In genomic region chr11:88357323-88358039, GRCh38 we compare ENCODE assay signal across 8 cellular contexts. TPM values are rescaled to one million over a fixed set of nuclear protein-coding genes. Genes with fewer than 3 reads are reported as not detected.
DNase-seq lines count a peak whose midpoint lies in the region; ATAC-seq, FAIRE-seq and TF ChIP-seq lines count a peak whose summit lies in the region.

No MANE protein-coding gene starts in this region.

- H3K9me3 ChIP-seq in K562 (replicated peaks; ENCODE audit: control insufficient read depth, insufficient read depth, low read depth, low read length): no peaks in the 10 kb centered on the region

- peaks cover 0 to 16% of the 10 kb centered on the region in 2 experiments; a peak in 3 of 5 replicates for H3K4me1 ChIP-seq in K562 (replicated peaks in 1 of 2; ENCODE audit: control insufficient read depth in 2 of 2, insufficient read depth in 2 of 2, low read length in 2 of 2)

- H3K9ac ChIP-seq in K562 (ENCODE audit: insufficient read depth in 1 of 2, low read depth in 2 of 2, low read length in 2 of 2): peak overlapping the region in 1 of 2 experiments; percentile 52; a peak in 2 of 4 replicates

- H3K79me2 ChIP-seq in K562 (ENCODE audit: control insufficient read depth, insufficient read depth, low read length): no peaks in the 10 kb centered on the region

- ATAC-seq in GM21381 (IDR thresholded peaks at IDR 0.05; ENCODE audit: unreplicated experiment) (peak; percentile 51), HG03469 (IDR thresholded peaks at IDR 0.05; ENCODE audit: unreplicated experiment) (peak; percentile 39), K562 (peak; percentile 85)

- FAIRE-seq in K562 (lab: Jason Lieb, UNC): peak; percentile 61

- H3K9me1 ChIP-seq in K562 (ENCODE audit: control insufficient read depth, insufficient read depth, low read length): no peaks in the 10 kb centered on the region

- peak overlapping the region; percentile 83 for H3K27ac ChIP-seq in K562 (ENCODE audit: extremely low read depth, low read depth, low read length)

- DNase-seq in GM13976 (ENCODE audit: low spot score): peak; percentile 32
- peak; percentile 29 to 60 (median 47) for DNase-seq in K562 (ENCODE audit: extremely low read depth in 1 of 4, low spot score in 3 of 4)
- DNase-seq in DMS114 treated with DMSO at 0.1 percent for 48 hours (lab: John Stamatoyannopoulos, UW; ENCODE audit: unreplicated experiment): no peak
- no peak for DNase-seq in posterior cingulate gyrus
- no peak for DNase-seq in C1 segment of cervical spinal cord (lab: John Stamatoyannopoulos, UW)
- DNase-seq in AG08395 (ENCODE audit: low spot score): no peak

- intact Hi-C loops in K562 (cut with micrococcal nuclease): loop anchor here (2.0 to 5.0 kb wide), 2 partner anchors 21 to 65 kb away; partner anchors contain the start of gene CTSC
- intact Hi-C loops in posterior cingulate gyrus (cut with DNase I): no loop called here

- TF ChIP-seq CTCF in GM13976 (IDR thresholded peaks at IDR 0.05; ENCODE audit: borderline replicate concordance, control extremely low read depth, extremely low read depth, insufficient read depth, missing control alignments) (no peak), K562 (IDR thresholded peaks at IDR 0.05 in 2 of 3, conservative IDR thresholded peaks at IDR 0.05 in 1 of 3; ENCODE audit: insufficient read depth in 2 of 3, low read depth in 1 of 3, low read length in 3 of 3) (no peak)

- H3K4me3 ChIP-seq in K562: no peak overlapping the region

- WGBS in K562 (ENCODE audit: insufficient coverage, low coverage, missing lambda C conversion rate): 18% methylated on average over 3 of the region's 3 CpGs

- H4K20me1 ChIP-seq in K562 (replicated peaks; ENCODE audit: control insufficient read depth, insufficient read depth, low read length): no peaks in the 10 kb centered on the region

- TF ChIP-seq POLR2A in K562 (conservative IDR thresholded peaks at IDR 0.05): no peak

- TF ChIP-seq EP300 in K562 (IDR thresholded peaks at IDR 0.05; ENCODE audit: low read length): no peak

- H2AFZ ChIP-seq in K562 (ENCODE audit: low read depth, low read length): peak overlapping the region; percentile 88

- POLR2A ChIA-PET in K562 (lab: Yijun Ruan, JAX): interaction anchor here (1.2 to 2.0 kb wide), 3 partner anchors 10 to 20 kb away, joined by 5 to 6 read pairs (median 6); partner anchors contain the start of gene CTSC

- in situ Hi-C loops in GM13976 (cut with MboI; ENCODE audit: low sequenced_read_pairs, unreplicated experiment) (no loop called here), K562 (cut with MboI) (no loop called here)

- no peaks in the 10 kb centered on the region; the same call in 2 of the 3 replicates for H3K36me3 ChIP-seq in K562 (ENCODE audit: control insufficient read depth, insufficient read depth, low read length)

- CTCF ChIA-PET in K562 (lab: Yijun Ruan, JAX; ENCODE audit: low intra/inter-chr PET ratio): no interaction called here

- TF ChIP-seq RAD21 in K562 (CRISPR knock-in tag; conservative IDR thresholded peaks at IDR 0.05 in 1 of 2, IDR thresholded peaks at IDR 0.05 in 1 of 2): no peak

- peak overlapping the region; percentile 51; the same call in 1 of the 2 replicates for H3K4me2 ChIP-seq in K562 (ENCODE audit: insufficient read depth, low read length)

- H3K27me3 ChIP-seq in K562 (ENCODE audit: control insufficient read depth in 2 of 2, insufficient read depth in 2 of 2, low read length in 2 of 2): no peaks in the 10 kb centered on the region

- BruUV-seq in K562 (replicated peaks; lab: Mats Ljungman, UMichigan): no TSS peak

TF ChIP-seq in K562, 482 proteins besides CTCF, POLR2A, EP300 and RAD21 (continues in another document):
- TF ChIP-seq U2AF2 (optimal IDR thresholded peaks at IDR 0.05; ENCODE audit: low read depth, low read length) (no peak), TRIM24 (IDR thresholded peaks at IDR 0.05) (no peak), STAT6 (CRISPR knock-in tag; IDR thresholded peaks at IDR 0.05) (no peak), SIN3B (IDR thresholded peaks at IDR 0.05; ENCODE audit: low read depth) (no peak), ZZZ3 (IDR thresholded peaks at IDR 0.05) (no peak), HNRNPL (IDR thresholded peaks at IDR 0.05; ENCODE audit: low read depth, low read length) (no peak), ESRRA (IDR thresholded peaks at IDR 0.05; ENCODE audit: borderline replicate concordance, low read depth) (no peak), MXI1 (IDR thresholded peaks at IDR 0.05; ENCODE audit: low read depth, low read length) (no peak), SMAD1 (IDR thresholded peaks at IDR 0.05; ENCODE audit: low read depth, low read length, partially characterized antibody) (no peak), GTF2B (IDR thresholded peaks at IDR 0.05; ENCODE audit: extremely low read depth, insufficient read length) (no peak), GTF2A2 (tag; IDR thresholded peaks at IDR 0.05) (no peak), KAT7 (CRISPR knock-in tag; IDR thresholded peaks at IDR 0.05; ENCODE audit: borderline replicate concordance) (no peak), CHD4 (IDR thresholded peaks at IDR 0.05; ENCODE audit: insufficient read depth, insufficient replicate concordance, low read depth, low read length, poor library complexity, severe bottlenecking) (no peak), RUNX1 (IDR thresholded peaks at IDR 0.05; ENCODE audit: low read depth) (no peak), ZNF232 (CRISPR knock-in tag; IDR thresholded peaks at IDR 0.05) (no peak), NCOA2 (IDR thresholded peaks at IDR 0.05; ENCODE audit: partially characterized antibody in 2 of 2) (no peak), TFAM (CRISPR knock-in tag; conservative IDR thresholded peaks at IDR 0.05) (no peak), FUS (optimal IDR thresholded peaks at IDR 0.05; ENCODE audit: low read depth, low read length) (no peak), ELF2 (CRISPR knock-in tag; IDR thresholded peaks at IDR 0.05) (no peak), SMARCB1 (IDR thresholded peaks at IDR 0.05; ENCODE audit: insufficient read length, low read depth) (peak; percentile 75), BHLHE40 (IDR thresholded peaks at IDR 0.05; ENCODE audit: low read length) (no peak), ZNF57 (CRISPR knock-in tag; IDR thresholded peaks at IDR 0.05) (no peak), ZNF124 (CRISPR knock-in tag; IDR thresholded peaks at IDR 0.05) (no peak), TCF3 (CRISPR knock-in tag; IDR thresholded peaks at IDR 0.05) (no peak), RFX7 (CRISPR knock-in tag; IDR thresholded peaks at IDR 0.05) (no peak), RNF2 (IDR thresholded peaks at IDR 0.05) (no peak), ZBTB1 (CRISPR knock-in tag; IDR thresholded peaks at IDR 0.05; ENCODE audit: borderline replicate concordance, low read depth) (no peak)
- TF ChIP-seq, protein P1, sequence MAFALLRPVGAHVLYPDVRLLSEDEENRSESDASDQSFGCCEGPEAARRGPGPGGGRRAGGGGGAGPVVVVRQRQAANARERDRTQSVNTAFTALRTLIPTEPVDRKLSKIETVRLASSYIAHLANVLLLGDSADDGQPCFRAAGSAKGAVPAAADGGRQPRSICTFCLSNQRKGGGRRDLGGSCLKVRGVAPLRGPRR (CRISPR knock-in tag; IDR thresholded peaks at IDR 0.05): no peak

RNA-seq across cellular contexts. Expression of gene CTSC, which starts 19.9 kb away (rescaled TPM):
- total RNA-seq in K562 (2011; cell fraction: chromatin; rRNA removed; ENCODE audit: low replicate concordance): 294 and 379 TPM in 2 replicates
- total RNA-seq in K562 (2011; cell fraction: nucleolus; rRNA removed): 320 and 363 TPM in 2 replicates
- total RNA-seq in K562 (2011; cell fraction: nucleoplasm; rRNA removed): 387 and 390 TPM in 2 replicates
- 113 and 115 TPM in 2 replicates for total RNA-seq in K562 (2014; rRNA removed)
- 187 and 206 TPM in 2 replicates for total RNA-seq in K562 (2014; rRNA removed; fragmentation: Illumina TruSeq; extraction: Trizol)
- 201 and 205 TPM in 2 replicates for total RNA-seq in K562 (2015; rRNA removed; fragmentation: Illumina TruSeq; extraction: Trizol)
- 162 and 170 TPM in 2 replicates for total RNA-seq in K562 (2021)
- polyA plus RNA-seq in K562 (2011; rRNA removed): 148 and 304 TPM in 2 replicates
- 120 and 135 TPM in 2 replicates for polyA plus RNA-seq in K562 (2011; cell fraction: cytosol; rRNA removed)
- 81.1 and 102 TPM in 2 replicates for polyA plus RNA-seq in K562 (2011; cell fraction: nucleus; rRNA removed)
- 217 and 283 TPM in 2 replicates for polyA plus RNA-seq in K562 (2012)
- polyA plus RNA-seq in K562 (2014; fragmentation: Illumina TruSeq; extraction: Trizol): 148 and 160 TPM in 2 replicates
- 100 to 1,000 TPM; 350 to 403 TPM for polyA plus RNA-seq in K562 (2014; fragmentation: Nextera tagmentation; extraction: Ambion mirVana)
- polyA plus RNA-seq in K562 (2014; rRNA removed): 137 and 141 TPM in 2 replicates
- polyA minus RNA-seq in K562 (2011; rRNA and poly(A)+ RNA removed): 161 and 254 TPM in 2 replicates
- 100 and 143 TPM in 2 replicates for polyA minus RNA-seq in K562 (2011; cell fraction: cytosol; rRNA and poly(A)+ RNA removed)
- 156 and 191 TPM in 2 replicates for polyA minus RNA-seq in K562 (2011; cell fraction: nucleus; rRNA and poly(A)+ RNA removed)

Comparison
In these comparisons a context has a peak if more than half of its experiments do, and no peak if none do; other contexts are left out.
1. DNase-seq: peak in GM13976 (single experiment) and K562 (4 of 4); none in DMS114 treated with DMSO at 0.1 percent for 48 hours (single experiment), posterior cingulate gyrus (0 of 10), C1 segment of cervical spinal cord (0 of 14) and AG08395 (single experiment).
2. Peak in every context shown above with its lines, with median percentiles within 50 percentile points of each other: ATAC-seq.